Comparison of ENCODE assay signal across 9 cellular contexts in the genomic region with DNA sequence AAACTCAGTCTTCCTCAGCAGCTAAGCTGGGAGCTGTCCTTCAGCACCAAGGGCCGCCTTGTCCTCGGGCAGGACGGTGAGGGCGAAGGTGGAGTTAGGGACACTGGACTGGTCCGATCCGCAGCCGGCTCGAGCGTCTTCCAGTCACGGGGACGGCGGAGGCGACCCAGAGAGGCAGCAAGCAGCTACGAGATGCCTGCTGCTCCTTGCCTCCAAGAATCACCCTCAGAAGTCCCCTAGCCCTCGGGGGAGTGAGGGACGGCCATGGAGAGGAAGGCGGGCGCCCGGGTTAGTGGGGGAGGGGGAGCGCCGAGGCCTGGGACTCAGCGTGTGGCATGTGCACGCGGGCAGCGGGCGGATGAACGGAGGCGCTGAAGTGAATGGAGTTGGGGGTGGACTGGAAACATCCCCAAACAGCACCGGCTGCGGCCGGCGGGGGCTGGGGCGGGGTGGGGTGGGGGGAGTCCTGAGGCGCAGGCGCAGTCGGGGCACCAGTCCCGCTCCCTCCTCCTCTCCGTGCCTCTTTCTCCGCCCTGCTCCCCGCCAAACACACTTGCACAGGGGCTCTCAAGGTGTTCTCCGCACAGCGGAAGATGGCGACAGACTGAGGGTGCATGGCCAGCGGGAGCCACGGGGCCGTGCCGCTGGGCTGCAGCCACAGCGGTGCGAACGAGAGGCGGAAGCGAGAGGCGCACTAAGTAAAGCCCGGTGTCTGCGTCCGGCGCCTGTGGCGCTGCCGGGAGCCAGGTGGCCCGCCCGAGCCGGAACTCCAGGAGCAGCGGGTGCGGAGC. TPM values are rescaled to one million over a fixed set of nuclear protein-coding genes. Genes with fewer than 3 reads are reported as not detected.
DNase-seq lines count a peak whose midpoint lies in the region; ATAC-seq and TF ChIP-seq lines count a peak whose summit lies in the region.
"Had no signal": no experiment of that assay in that cellular context is flagged by ENCODE, and none has a peak within 500 bp of the region (broad histone marks: within the 10 kb centered on the region; RNA-seq: fewer than 3 reads in every experiment).

A gene (plus strand): TSS at position 492 of the 791 bp plus-strand sequence. CDS start 957 bp downstream, outside the sequence.

- H3K27ac ChIP-seq in suprapubic skin = no peak within 1 kb of the TSS
- H3K27ac ChIP-seq: SJCRH30 had no signal

- no peaks in the 10 kb centered on the region for H3K36me3 ChIP-seq in suprapubic skin
- H3K36me3 ChIP-seq: SJCRH30 had no signal

- TF ChIP-seq CTCF in GM10266 (IDR thresholded peaks at IDR 0.05; ENCODE audit: control insufficient read depth, insufficient read depth, low read depth, missing control alignments) (no peak), suprapubic skin (IDR thresholded peaks at IDR 0.05) (no peak)

- no peaks in the 10 kb centered on the region for H3K36me3 Mint-ChIP-seq in activated CD4-positive, alpha-beta T cell treated with anti-CD3 and anti-CD28 coated beads, Interleukin-2, amount 10 ng/mL, durations not matched to agents 24 days and 14 days (ENCODE audit: low read depth)

- H3K9me3 Mint-ChIP-seq in activated CD4-positive, alpha-beta T cell treated with anti-CD3 and anti-CD28 coated beads, Interleukin-2, amount 10 ng/mL, durations not matched to agents 24 days and 14 days = no peaks in the 10 kb centered on the region

- H3K4me1 Mint-ChIP-seq in activated CD4-positive, alpha-beta T cell treated with anti-CD3 and anti-CD28 coated beads, Interleukin-2, amount 10 ng/mL, durations not matched to agents 24 days and 14 days = peaks cover 3% of the 10 kb centered on the region

- no peak for TF ChIP-seq POLR2A in erythroblast (IDR thresholded peaks at IDR 0.05; ENCODE audit: low read length)
- TF ChIP-seq POLR2A in suprapubic skin (IDR thresholded peaks at IDR 0.05) = no peak

- ATAC-seq in GM19467 (IDR thresholded peaks at IDR 0.05; ENCODE audit: unreplicated experiment) (no peak), HG02642 (IDR thresholded peaks at IDR 0.05; ENCODE audit: poor library complexity, unreplicated experiment) (no peak)

- DNase-seq in GM10266 (ENCODE audit: extremely low spot score) = peak; percentile 20
- DNase-seq in NCI-H1436 (lab: John Stamatoyannopoulos, UW) = peak; percentile 79
- DNase-seq in activated CD4-positive, alpha-beta T cell treated with anti-CD3 and anti-CD28 coated beads, Interleukin-2, amount 10 ng/mL, durations not matched to agents 24 days and 14 days = peak; percentile 80
- peak; percentile 3 to 22 for DNase-seq in erythroblast (lab: John Stamatoyannopoulos, UW)
- peak; percentile 46 for DNase-seq in midbrain (lab: John Stamatoyannopoulos, UW)
- no peak for DNase-seq in suprapubic skin (ENCODE audit: low spot score in 2 of 2)

- 52% methylated on average over 17 of the region's 64 CpGs for WGBS in suprapubic skin

- no peak for TF ChIP-seq EP300 in suprapubic skin (IDR thresholded peaks at IDR 0.05)

- peaks cover 39% of the 10 kb centered on the region for H3K27me3 ChIP-seq in suprapubic skin
- H3K27me3 ChIP-seq: SJCRH30 had no signal

- H3K4me3 Mint-ChIP-seq in activated CD4-positive, alpha-beta T cell treated with anti-CD3 and anti-CD28 coated beads, Interleukin-2, amount 10 ng/mL, durations not matched to agents 24 days and 14 days = peak within 1 kb of the TSS; percentile 78

- intact Hi-C loops in activated CD4-positive, alpha-beta T cell treated with anti-CD3 and anti-CD28 coated beads, Interleukin-2, amount 10 ng/mL, durations not matched to agents 24 days and 14 days (cut with micrococcal nuclease) = no loop called here

- H3K27ac Mint-ChIP-seq in activated CD4-positive, alpha-beta T cell treated with anti-CD3 and anti-CD28 coated beads, Interleukin-2, amount 10 ng/mL, durations not matched to agents 24 days and 14 days = no peak within 1 kb of the TSS

- H3K4me3 ChIP-seq in suprapubic skin = peak within 1 kb of the TSS; percentile 53
- H3K4me3 ChIP-seq: SJCRH30 had no signal

- no peaks in the 10 kb centered on the region for H3K9me3 ChIP-seq in suprapubic skin
- H3K9me3 ChIP-seq: SJCRH30 had no signal

- peaks cover 23% of the 10 kb centered on the region for H3K27me3 Mint-ChIP-seq in activated CD4-positive, alpha-beta T cell treated with anti-CD3 and anti-CD28 coated beads, Interleukin-2, amount 10 ng/mL, durations not matched to agents 24 days and 14 days

- H3K4me1 ChIP-seq in suprapubic skin = peaks cover 14% of the 10 kb centered on the region
- H3K4me1 ChIP-seq: SJCRH30 had no signal

RNA-seq across cellular contexts. Expression of the gene that starts here (rescaled TPM):
- 0.51 and 0.88 TPM in 2 replicates for total RNA-seq in activated CD4-positive, alpha-beta T cell treated with anti-CD3 and anti-CD28 coated beads, Interleukin-2, amount 10 ng/mL, durations not matched to agents 24 days and 14 days
- under 1 TPM in 1 of 4 donors, not detected in 3; 0.10 TPM for total RNA-seq in suprapubic skin
- total RNA-seq: SJCRH30 had no signal

Comparison
In these comparisons a context has a peak if more than half of its experiments do, and no peak if none do; other contexts are left out.
1. Peak in DNase-seq in activated CD4-positive, alpha-beta T cell treated with anti-CD3 and anti-CD28 coated beads, Interleukin-2, amount 10 ng/mL, durations not matched to agents 24 days and 14 days; RNA of the gene not detected or under 1 TPM.
2. DNase-seq: peak in GM10266 (single experiment), NCI-H1436 (single experiment), erythroblast (2 of 2) and midbrain (single experiment); none in suprapubic skin (0 of 2).